8 cellular contexts compared by ENCODE assay signal in genomic region chr7:28410628-28411578, GRCh38. TPM values are rescaled to one million over a fixed set of nuclear protein-coding genes. Genes with fewer than 3 reads are reported as not detected.
DNase-seq lines count a peak whose midpoint lies in the region; ATAC-seq and TF ChIP-seq lines count a peak whose summit lies in the region.

No MANE protein-coding gene starts in this region.

- H3K4me1 ChIP-seq in iPS DF 6.9 (ENCODE audit: control insufficient read depth, insufficient read depth, low read length) (no peaks in the 10 kb centered on the region), gastrocnemius medialis (peaks cover 9 to 22% of the 10 kb centered on the region in 2 donors)

- H3K27me3 ChIP-seq in iPS DF 6.9 (ENCODE audit: control insufficient read depth, insufficient read depth, low read length): peaks cover 12% of the 10 kb centered on the region; the same call in 1 of the 2 replicates
- no peaks in the 10 kb centered on the region for H3K27me3 ChIP-seq in gastrocnemius medialis

- no peaks in the 10 kb centered on the region for H3K36me3 ChIP-seq in iPS DF 6.9 (ENCODE audit: control insufficient read depth, insufficient read depth, low read length)
- H3K36me3 ChIP-seq in gastrocnemius medialis: no peaks in the 10 kb centered on the region

- intact Hi-C loops in gastrocnemius medialis (cut with DNase I; ENCODE audit: low total_unique reads): loop anchor here (5.0 to 10.0 kb wide), 3 partner anchors 114 to 1224 kb away; partner anchors contain the start of genes HIBADH and HOXA11

- WGBS in iPS DF 6.9 (ENCODE audit: insufficient coverage, insufficient read length): no CpG with 5 or more reads among the region's 30 CpGs

- in situ Hi-C loops in gastrocnemius medialis (cut with MboI; ENCODE audit: low sequenced_read_pairs in 4 of 4): loop anchor here in 1 of 4 donors (25.0 kb wide), 1 partner anchor 1224 kb away; the partner anchor contains the start of gene HOXA11

- no peak for ATAC-seq in gastrocnemius medialis
- no peak for ATAC-seq in GM19463 (IDR thresholded peaks at IDR 0.05; ENCODE audit: unreplicated experiment)

- H3K4me3 ChIP-seq in iPS DF 6.9 (ENCODE audit: low read length) (peak overlapping the region; percentile 4; the same call in 1 of the 2 replicates), gastrocnemius medialis (peak overlapping the region; percentile 61 to 92 (median 72))

- no peak for TF ChIP-seq CTCF in gastrocnemius medialis (IDR thresholded peaks at IDR 0.05 in 4 of 5, conservative IDR thresholded peaks at IDR 0.05 in 1 of 5)

- no peak overlapping the region for H3K27ac ChIP-seq in iPS DF 6.9 (ENCODE audit: low read length)
- peak overlapping the region; percentile 91 to 98 (median 94) for H3K27ac ChIP-seq in gastrocnemius medialis

- peak in 1 of 2 donors; percentile 68 for TF ChIP-seq POLR2A in gastrocnemius medialis (IDR thresholded peaks at IDR 0.05)

- H3K9me3 ChIP-seq in iPS DF 6.9 (ENCODE audit: control insufficient read depth, insufficient read depth, low read length) (no peaks in the 10 kb centered on the region), gastrocnemius medialis (no peaks in the 10 kb centered on the region)

- DNase-seq in NCI-H1436 (lab: John Stamatoyannopoulos, UW) (peak; percentile 12), NCI-H1436 treated with DMSO at 0.1 percent for 48 hours (lab: John Stamatoyannopoulos, UW) (no peak), NCI-H2227 (lab: John Stamatoyannopoulos, UW; ENCODE audit: unreplicated experiment) (peak; percentile 23), amniotic epithelial cell (ENCODE audit: low read depth) (peak; percentile 68), iPS DF 6.9 (ENCODE audit: low read depth, low spot score) (no peak), gastrocnemius medialis (peak; percentile 32 to 56), SW 1271 (lab: John Stamatoyannopoulos, UW) (no peak)

RNA-seq across cellular contexts. Expression of gene CREB5, which starts 1.4 kb away (rescaled TPM):
- total RNA-seq in gastrocnemius medialis: 10 to 100 TPM in 1 of 4 donors, 1 to 10 TPM in 2, under 1 TPM in 1; 0.90 to 10.1 (median 4.9) TPM

Comparison
In these comparisons a context has a peak if more than half of its experiments do, and no peak if none do; other contexts are left out.
1. DNase-seq: peak in NCI-H1436 (single experiment), NCI-H2227 (single experiment), amniotic epithelial cell (single experiment) and gastrocnemius medialis (2 of 2); none in NCI-H1436 treated with DMSO at 0.1 percent for 48 hours (single experiment), iPS DF 6.9 (single experiment) and SW 1271 (0 of 2).